8 cellular contexts compared by ENCODE assay signal in the genomic region with DNA sequence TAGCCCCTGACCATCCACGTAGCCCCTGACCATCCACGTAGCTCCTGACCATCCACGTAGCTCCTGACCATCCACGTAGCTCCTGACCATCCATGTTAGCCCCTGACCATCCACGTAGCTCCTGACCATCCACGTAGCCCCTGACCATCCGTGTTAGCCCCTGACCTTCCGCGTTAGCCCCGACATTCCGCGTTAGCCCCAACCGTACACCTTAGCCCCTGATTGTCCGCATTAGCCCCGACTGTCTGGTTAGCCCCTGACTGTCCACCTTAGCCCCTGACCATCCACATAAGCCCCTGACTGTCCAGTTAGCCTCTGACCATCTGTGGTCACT. TPM values are rescaled to one million over a fixed set of nuclear protein-coding genes. Genes with fewer than 3 reads are reported as not detected.
DNase-seq lines count a peak whose midpoint lies in the region; ATAC-seq and TF ChIP-seq lines count a peak whose summit lies in the region.
"Not testable (repeated sequence)": the region's sequence is repeated elsewhere in the genome, so short reads cannot be mapped to it uniquely, and the experiment has no call there.

No MANE protein-coding gene starts in this region.

- not testable (repeated sequence) for H2AFZ ChIP-seq in SU-DHL-6 (ENCODE audit: low read depth, low read length, severe bottlenecking); mesenchymal stem cell (ENCODE audit: low read depth, low read length)

- peak overlapping the region in 1 of 2 experiments; percentile 57 for H3K23ac ChIP-seq in mesenchymal stem cell (ENCODE audit: low read length in 2 of 2)

- H3K14ac ChIP-seq in mesenchymal stem cell (ENCODE audit: low read length in 2 of 2) = peak overlapping the region in 1 of 2 experiments; percentile 97

- peak overlapping the region; percentile 95 for H2BK15ac ChIP-seq in mesenchymal stem cell (ENCODE audit: low read depth, poor library complexity, severe bottlenecking)

- H3K36me3 ChIP-seq in BLaER1; SU-DHL-6 (ENCODE audit: low read length); esophagus squamous epithelium; mesenchymal stem cell (ENCODE audit: control insufficient read depth in 1 of 2, insufficient read depth in 2 of 2, low read depth in 1 of 2, low read length in 2 of 2): not testable (repeated sequence)

- not testable (repeated sequence) for H3K27me3 Mint-ChIP-seq in type B pancreatic cell

- H2BK5ac ChIP-seq in mesenchymal stem cell (ENCODE audit: low read depth, low read length, poor library complexity, severe bottlenecking) = not testable (repeated sequence)

- 96 to 97% methylated on average over 15 of the region's 15 CpGs for WGBS in esophagus squamous epithelium, 2 donors
- 97% methylated on average over 15 of the region's 15 CpGs for WGBS in mesenchymal stem cell

- H3K4me3 ChIP-seq in BLaER1; HL-60 (replicated peaks; ENCODE audit: insufficient read depth, low read length); SU-DHL-6 (ENCODE audit: insufficient read depth, low read length, poor library complexity, severe bottlenecking); esophagus squamous epithelium; mesenchymal stem cell (ENCODE audit: insufficient read depth in 1 of 2, low read depth in 1 of 2, low read length in 2 of 2): not testable (repeated sequence)

- H3K4me3 Mint-ChIP-seq in type B pancreatic cell = not testable (repeated sequence)

- H3K4me1 ChIP-seq in BLaER1 = peaks cover 90% of the 10 kb centered on the region
- H3K4me1 ChIP-seq in esophagus squamous epithelium = peaks cover 5 to 59% (median 12%) of the 10 kb centered on the region in 3 donors
- H3K4me1 ChIP-seq in mesenchymal stem cell (ENCODE audit: control insufficient read depth, insufficient read depth, low read depth, low read length) = peaks cover 50% of the 10 kb centered on the region

- H3K36me3 Mint-ChIP-seq in activated naive CD4-positive, alpha-beta T cell treated with anti-CD3 and anti-CD28 coated beads, Interleukin-2, amount 50 U/mL, for 72 hours = peaks cover 32 to 47% of the 10 kb centered on the region in 2 donors
- H3K36me3 Mint-ChIP-seq in type B pancreatic cell = not testable (repeated sequence)

- H3K9me2 ChIP-seq in SU-DHL-6 (replicated peaks; ENCODE audit: insufficient read depth, low read length) = not testable (repeated sequence)

- not testable (repeated sequence) for TF ChIP-seq POLR2A in esophagus squamous epithelium (IDR thresholded peaks at IDR 0.05)

- peak overlapping the region; percentile 97 to 99 for H2BK12ac ChIP-seq in mesenchymal stem cell (ENCODE audit: low read length in 2 of 2)

- DNase-seq in HL-60 (ENCODE audit: low read depth in 1 of 2, low spot score in 1 of 2); esophagus squamous epithelium (lab: John Stamatoyannopoulos, UW); mesenchymal stem cell: not testable (repeated sequence)
- DNase-seq in activated naive CD4-positive, alpha-beta T cell treated with anti-CD3 and anti-CD28 coated beads, Interleukin-2, amount 50 U/mL, for 72 hours (ENCODE audit: low spot score in 2 of 2) = peak in 1 of 2 donors; percentile 49
- DNase-seq in sciatic nerve (ENCODE audit: low spot score) = peak; percentile 37
- peak; percentile 52 for DNase-seq in type B pancreatic cell (ENCODE audit: extremely low spot score, unreplicated experiment)

- H2AK5ac ChIP-seq in mesenchymal stem cell (ENCODE audit: low read length, severe bottlenecking) = peak overlapping the region; percentile 10

- peaks cover 27% of the 10 kb centered on the region for H3F3A ChIP-seq in SU-DHL-6 (ENCODE audit: insufficient read depth)

- H3K79me1 ChIP-seq in mesenchymal stem cell (replicated peaks; ENCODE audit: low read length, poor library complexity, severe bottlenecking) = not testable (repeated sequence)

- H3K9me3 Mint-ChIP-seq in activated naive CD4-positive, alpha-beta T cell treated with anti-CD3 and anti-CD28 coated beads, Interleukin-2, amount 50 U/mL, for 72 hours; type B pancreatic cell: not testable (repeated sequence)

- TF ChIP-seq CTCF in HL-60 (IDR thresholded peaks at IDR 0.05; ENCODE audit: insufficient read depth, low read length); SU-DHL-6 (IDR thresholded peaks at IDR 0.05; ENCODE audit: insufficient read depth, low read length, poor library complexity, severe bottlenecking); esophagus squamous epithelium (IDR thresholded peaks at IDR 0.05); type B pancreatic cell (conservative IDR thresholded peaks at IDR 0.05): not testable (repeated sequence)

- peak overlapping the region; percentile 100 for H4K91ac ChIP-seq in mesenchymal stem cell (ENCODE audit: low read length)

- H3K4me1 Mint-ChIP-seq in type B pancreatic cell (ENCODE audit: unreplicated experiment) = peaks cover 23% of the 10 kb centered on the region

- H3K9ac ChIP-seq in BLaER1 = not testable (repeated sequence)
- H3K9ac ChIP-seq in SU-DHL-6 (ENCODE audit: low read length) (0 out of 2 replicates have a peak overlapping the region, but pooled peaks have one; percentile 45), mesenchymal stem cell (ENCODE audit: low read length) (peak overlapping the region; percentile 97)

- H4K20me1 ChIP-seq in BLaER1; SU-DHL-6 (ENCODE audit: low read depth, low read length): not testable (repeated sequence)

- peak overlapping the region; percentile 99 for H3K18ac ChIP-seq in mesenchymal stem cell (ENCODE audit: low read depth in 1 of 2, low read length in 2 of 2)

- not testable (repeated sequence) for H3K27me3 ChIP-seq in BLaER1; HL-60 (ENCODE audit: insufficient read depth, poor library complexity, severe bottlenecking); SU-DHL-6 (ENCODE audit: low read length); mesenchymal stem cell (ENCODE audit: control insufficient read depth in 1 of 2, insufficient read depth in 1 of 2, low read length in 2 of 2)
- peaks cover 0 to 54% (median 0%) of the 10 kb centered on the region in 4 donors for H3K27me3 ChIP-seq in esophagus squamous epithelium

- peak overlapping the region; percentile 7 for H4K8ac ChIP-seq in mesenchymal stem cell (ENCODE audit: low read length)

- peak overlapping the region; percentile 84 for H3K27ac ChIP-seq in BLaER1
- peak overlapping the region; percentile 99 for H3K27ac ChIP-seq in HL-60 (replicated peaks)
- H3K27ac ChIP-seq in SU-DHL-6 (ENCODE audit: low read depth, low read length) = peak overlapping the region; percentile 92
- H3K27ac ChIP-seq in esophagus squamous epithelium = peak overlapping the region in 3 of 4 donors; percentile 55 to 80 (median 80)
- H3K27ac ChIP-seq in mesenchymal stem cell (ENCODE audit: low read length, poor library complexity, severe bottlenecking) = not testable (repeated sequence)

- ATAC-seq in activated naive CD4-positive, alpha-beta T cell treated with anti-CD3 and anti-CD28 coated beads, Interleukin-2, amount 50 U/mL, for 72 hours; sciatic nerve: not testable (repeated sequence)

- H3K4ac ChIP-seq in mesenchymal stem cell (ENCODE audit: low read depth in 1 of 2, low read length in 2 of 2) = peak overlapping the region; percentile 96 to 99

- peak overlapping the region; percentile 36 to 95 for H3K27ac Mint-ChIP-seq in activated naive CD4-positive, alpha-beta T cell treated with anti-CD3 and anti-CD28 coated beads, Interleukin-2, amount 50 U/mL, for 72 hours
- H3K27ac Mint-ChIP-seq in type B pancreatic cell = not testable (repeated sequence)

- H3K9me3 ChIP-seq in BLaER1; SU-DHL-6 (ENCODE audit: insufficient read depth, low read length); esophagus squamous epithelium; mesenchymal stem cell (ENCODE audit: control insufficient read depth, low read length): not testable (repeated sequence)

- peak overlapping the region; percentile 99 for H2BK120ac ChIP-seq in mesenchymal stem cell (ENCODE audit: low read depth, low read length)

- H3K4me2 ChIP-seq in BLaER1 = peak overlapping the region; percentile 95
- not testable (repeated sequence) for H3K4me2 ChIP-seq in SU-DHL-6 (ENCODE audit: low read depth, low read length, poor library complexity, severe bottlenecking); mesenchymal stem cell (ENCODE audit: low read length, poor library complexity, severe bottlenecking)

- not testable (repeated sequence) for H3K79me2 ChIP-seq in SU-DHL-6 (ENCODE audit: insufficient read depth, low read length)

- intact Hi-C loops in esophagus squamous epithelium (cut with DNase I); sciatic nerve (cut with DNase I): not testable (repeated sequence)

RNA-seq across cellular contexts. Expression of a gene that starts 44.9 kb away (rescaled TPM):
- total RNA-seq in activated naive CD4-positive, alpha-beta T cell treated with anti-CD3 and anti-CD28 coated beads, Interleukin-2, amount 50 U/mL, for 72 hours = 100 to 1,000 TPM in 1 of 2 donors, 10 to 100 TPM in 1; 83.8 to 101 TPM
- total RNA-seq in esophagus squamous epithelium (10 to 100 TPM; 39.1 to 54.6 (median 42.8) TPM), sciatic nerve (58.4 TPM), type B pancreatic cell (ENCODE audit: low replicate concordance) (62.9 and 64.6 TPM in 2 replicates)
- polyA plus RNA-seq in mesenchymal stem cell (2013, experiment 1 of 2) = 24.3 TPM
- 23.1 TPM for polyA plus RNA-seq in mesenchymal stem cell (2013, experiment 2 of 2)
